ENCODE assay signal across 19 cellular contexts in genomic region chr12:128026696-128027574, GRCh38.
DNase-seq lines count a peak whose midpoint lies in the region; ATAC-seq, FAIRE-seq and TF ChIP-seq lines count a peak whose summit lies in the region.
"Had no signal": no experiment of that assay in that cellular context is flagged by ENCODE, and none has a peak within 500 bp of the region (broad histone marks: within the 10 kb centered on the region; RNA-seq: fewer than 3 reads in every experiment).

No MANE protein-coding gene starts in this region.

- no peaks in the 10 kb centered on the region for H3K4me1 Mint-ChIP-seq in osteocyte (ENCODE audit: unreplicated experiment)
- H3K4me1 Mint-ChIP-seq: GM23338 had no signal

- H3K4me3 Mint-ChIP-seq in osteocyte (ENCODE audit: unreplicated experiment), result no peak overlapping the region
- H3K4me3 Mint-ChIP-seq: CD8-positive, alpha-beta T cell; GM23338 had no signal

- H3F3A ChIP-seq in PC-3 (ENCODE audit: low read length, unreplicated experiment), result no peaks in the 10 kb centered on the region

- H3K27ac ChIP-seq in hepatocyte (peak overlapping the region; percentile 60), PC-3 (ENCODE audit: low read length) (no peak overlapping the region)
- H3K27ac ChIP-seq: BLaER1 treated with 17β-estradiol and CSF1 and Interleukin-3, amounts not matched to agents 10 nM and 100 nM; SJCRH30 had no signal

- H3K36me3 ChIP-seq in MG63 (no peaks in the 10 kb centered on the region), hepatocyte (replicated peaks; ENCODE audit: insufficient read depth, low read depth) (no peaks in the 10 kb centered on the region), PC-3 (ENCODE audit: low read depth, low read length) (no peaks in the 10 kb centered on the region)
- H3K36me3 ChIP-seq: BLaER1 treated with 17β-estradiol and CSF1 and Interleukin-3, amounts not matched to agents 10 nM and 100 nM; SJCRH30 had no signal

- H4K20me1 ChIP-seq in hepatocyte (ENCODE audit: insufficient read depth, poor library complexity, severe bottlenecking), result no peaks in the 10 kb centered on the region
- H4K20me1 ChIP-seq in PC-3 (ENCODE audit: low read length), result no peaks in the 10 kb centered on the region
- H4K20me1 ChIP-seq: BLaER1 treated with 17β-estradiol and CSF1 and Interleukin-3, amounts not matched to agents 10 nM and 100 nM had no signal

- ATAC-seq in activated CD4-positive, CD25-positive, alpha-beta regulatory T cell treated with anti-CD3 and anti-CD28 coated beads, Interleukin-2, amount 50 U/mL, for 24 hours, result no peak
- ATAC-seq in PC-3, result no peak
- ATAC-seq: CD8-positive, alpha-beta T cell; GM23338; K562 had no signal

- H3K9me2 ChIP-seq in hepatocyte (replicated peaks; ENCODE audit: insufficient read depth) (no peaks in the 10 kb centered on the region), PC-3 (replicated peaks; ENCODE audit: low read length) (no peaks in the 10 kb centered on the region)

- H3K4me2 ChIP-seq in hepatocyte (no peak overlapping the region), PC-3 (ENCODE audit: low read length) (no peak overlapping the region)
- H3K4me2 ChIP-seq: BLaER1 treated with 17β-estradiol and CSF1 and Interleukin-3, amounts not matched to agents 10 nM and 100 nM; GM23338 had no signal

- H3K27ac Mint-ChIP-seq in osteocyte (ENCODE audit: unreplicated experiment), result no peak overlapping the region
- H3K27ac Mint-ChIP-seq: CD8-positive, alpha-beta T cell; GM23338 had no signal

- H3K4me3 ChIP-seq in MG63 (no peak overlapping the region), hepatocyte (no peak overlapping the region), PC-3 (ENCODE audit: low read length) (no peak overlapping the region)
- H3K4me3 ChIP-seq: BLaER1 treated with 17β-estradiol and CSF1 and Interleukin-3, amounts not matched to agents 10 nM and 100 nM; GM23338; K562; SJCRH30 had no signal

- no peaks in the 10 kb centered on the region for H3K36me3 Mint-ChIP-seq in osteocyte (ENCODE audit: unreplicated experiment)
- H3K36me3 Mint-ChIP-seq: CD8-positive, alpha-beta T cell had no signal

- no peak overlapping the region for H3K9ac ChIP-seq in PC-3 (ENCODE audit: low read length)
- H3K9ac ChIP-seq: BLaER1 treated with 17β-estradiol and CSF1 and Interleukin-3, amounts not matched to agents 10 nM and 100 nM had no signal

- peak; percentile 9 for DNase-seq in AG08396 (ENCODE audit: low spot score)
- peak; percentile 32 for DNase-seq in MG63
- peak; percentile 29 for DNase-seq in hepatocyte (ENCODE audit: low spot score)
- DNase-seq in osteocyte (ENCODE audit: extremely low spot score, unreplicated experiment), result peak; percentile 17
- DNase-seq in frontal cortex (ENCODE audit: low spot score in 2 of 2), result no peak
- no peak for DNase-seq in central memory CD4-positive, alpha-beta T cell
- no peak for DNase-seq in PC-3
- DNase-seq: CD8-positive, alpha-beta T cell; DMS79; NCI-H1105 treated with DMSO at 0.1 percent for 48 hours; NCI-H1694; NCI-H226; NCI-H524 treated with DMSO at 0.1 percent for 48 hours; SJCRH30 had no signal

- no peaks in the 10 kb centered on the region for H3K9me3 Mint-ChIP-seq in osteocyte (ENCODE audit: unreplicated experiment)
- H3K9me3 Mint-ChIP-seq: CD8-positive, alpha-beta T cell had no signal

- intact Hi-C loops in PC-3 (cut with micrococcal nuclease), result no loop called here

- H2AFZ ChIP-seq in hepatocyte (no peak overlapping the region), PC-3 (ENCODE audit: low read length) (no peak overlapping the region)
- H2AFZ ChIP-seq: GM23338 had no signal

- peaks cover 39% of the 10 kb centered on the region for H3K27me3 Mint-ChIP-seq in osteocyte (ENCODE audit: unreplicated experiment)

- H3K79me2 ChIP-seq in hepatocyte (no peaks in the 10 kb centered on the region), PC-3 (ENCODE audit: low read length) (no peaks in the 10 kb centered on the region)

- no peak for FAIRE-seq in frontal cortex (lab: Jason Lieb, UNC)
- FAIRE-seq: A204.1, K562 had no signal

- H3K4me1 ChIP-seq in hepatocyte (ENCODE audit: insufficient read depth) (peaks cover 5% of the 10 kb centered on the region), PC-3 (ENCODE audit: insufficient read depth, low read length) (no peaks in the 10 kb centered on the region)
- H3K4me1 ChIP-seq: BLaER1 treated with 17β-estradiol and CSF1 and Interleukin-3, amounts not matched to agents 10 nM and 100 nM; SJCRH30 had no signal

- TF ChIP-seq CTCF in hepatocyte (IDR thresholded peaks at IDR 0.05; ENCODE audit: poor library complexity) (no peak), osteocyte (IDR thresholded peaks at IDR 0.05) (no peak), PC-3 (conservative IDR thresholded peaks at IDR 0.05; ENCODE audit: low read depth, low read length) (no peak)

- no TSS peak for BruUV-seq in PC-3 (replicated peaks; lab: Mats Ljungman, UMichigan)

- WGBS in hepatocyte (ENCODE audit: low lambda C conversion rate, missing lambda C conversion rate), result 59% methylated on average over 6 of the region's 6 CpGs

- POLR2A ChIA-PET in PC-3 (lab: Charles Lee; ENCODE audit: unreplicated experiment), result no interaction called here

- no peaks in the 10 kb centered on the region; the same call in 1 of the 2 replicates for H3K27me3 ChIP-seq in MG63
- H3K27me3 ChIP-seq in hepatocyte, result no peaks in the 10 kb centered on the region
- peaks cover 96% of the 10 kb centered on the region for H3K27me3 ChIP-seq in PC-3 (ENCODE audit: low read length)
- H3K27me3 ChIP-seq: BLaER1 treated with 17β-estradiol and CSF1 and Interleukin-3, amounts not matched to agents 10 nM and 100 nM; SJCRH30 had no signal

- no peaks in the 10 kb centered on the region for H3K9me3 ChIP-seq in MG63
- no peaks in the 10 kb centered on the region for H3K9me3 ChIP-seq in hepatocyte (ENCODE audit: low read depth)
- no peaks in the 10 kb centered on the region for H3K9me3 ChIP-seq in PC-3 (ENCODE audit: low read length)
- H3K9me3 ChIP-seq: BLaER1 treated with 17β-estradiol and CSF1 and Interleukin-3, amounts not matched to agents 10 nM and 100 nM; SJCRH30 had no signal

- CTCF ChIA-PET in PC-3 (lab: Charles Lee), result no interaction called here

Comparison
In these comparisons a context has a peak if more than half of its experiments do, and no peak if none do; other contexts are left out.
1. DNase-seq: peak in AG08396 (single experiment), MG63 (single experiment), hepatocyte (single experiment) and osteocyte (single experiment); none in frontal cortex (0 of 2), central memory CD4-positive, alpha-beta T cell (single experiment) and PC-3 (single experiment).